21 cellular contexts compared by ENCODE assay signal in genomic region chr6:105043979-105044378, GRCh38.
A peak's percentile ranks its signal among the peaks of the same experiment; 100 is the strongest.
DNase-seq lines count a peak whose midpoint lies in the region; ATAC-seq, FAIRE-seq and TF ChIP-seq lines count a peak whose summit lies in the region.
"Had no signal": no experiment of that assay in that cellular context is flagged by ENCODE, and none has a peak within 500 bp of the region (broad histone marks: within the 10 kb centered on the region; RNA-seq: fewer than 3 reads in every experiment).

No MANE protein-coding gene starts in this region.

- H3K4me3 ChIP-seq in IMR-90 (ENCODE audit: insufficient read depth, low read depth, low read length) (no peak overlapping the region), SK-N-MC (no peak overlapping the region)
- H3K4me3 ChIP-seq: BLaER1, GM23248 had no signal

- TF ChIP-seq RAD21 in IMR-90 (IDR thresholded peaks at IDR 0.05; ENCODE audit: low read length): no peak

- no peak overlapping the region for H2BK15ac ChIP-seq in IMR-90 (ENCODE audit: low read depth, low read length)

- peaks cover 7% of the 10 kb centered on the region for H3K9me3 Mint-ChIP-seq in mesothelial cell of epicardium
- H3K9me3 Mint-ChIP-seq: CD4-positive, CD25-positive, alpha-beta regulatory T cell; CD8-positive, alpha-beta T cell had no signal

- CTCF ChIA-PET in IMR-90 (lab: Yijun Ruan, JAX): interaction anchor here (1.0 kb wide), 1 partner anchor 12 kb away, joined by 4 read pairs; no protein-coding TSS in a partner anchor

- H2BK5ac ChIP-seq in IMR-90 (ENCODE audit: low read depth, low read length, poor library complexity, severe bottlenecking): no peak overlapping the region

- ATAC-seq in IMR-90 (ENCODE audit: low read depth) (no peak), HG02678 (IDR thresholded peaks at IDR 0.05; ENCODE audit: unreplicated experiment) (no peak)
- ATAC-seq: CD8-positive, alpha-beta T cell had no signal

- no peak overlapping the region for H3K4me3 Mint-ChIP-seq in mesothelial cell of epicardium
- H3K4me3 Mint-ChIP-seq: B cell; CD4-positive, CD25-positive, alpha-beta regulatory T cell; CD8-positive, alpha-beta T cell had no signal

- no peak overlapping the region for H2AK5ac ChIP-seq in IMR-90 (ENCODE audit: low read depth, low read length)

- FAIRE-seq in urothelium cell line (lab: Jason Lieb, UNC): no peak
- FAIRE-seq: G401.6, GM12892, GM19239, H1 had no signal

- no TSS peak for BruUV-seq in IMR-90 (replicated peaks; lab: Mats Ljungman, UMichigan)

- no peaks in the 10 kb centered on the region for H3K9me1 ChIP-seq in IMR-90 (ENCODE audit: insufficient read depth, low read length)

- H3K14ac ChIP-seq in IMR-90 (replicated peaks; ENCODE audit: low read depth, low read length): no peak overlapping the region

- H4K5ac ChIP-seq in IMR-90 (ENCODE audit: low read depth, low read length): no peak overlapping the region

- no peaks in the 10 kb centered on the region for H3K79me1 ChIP-seq in IMR-90 (ENCODE audit: low read depth in 1 of 2, low read length in 2 of 2)

- peaks cover 18% of the 10 kb centered on the region for H3K4me1 Mint-ChIP-seq in mesothelial cell of epicardium
- H3K4me1 Mint-ChIP-seq: B cell; CD4-positive, CD25-positive, alpha-beta regulatory T cell had no signal

- H3K9me3 ChIP-seq in IMR-90 (ENCODE audit: control insufficient read depth, insufficient read depth, low read length): no peaks in the 10 kb centered on the region
- no peaks in the 10 kb centered on the region for H3K9me3 ChIP-seq in SK-N-MC (ENCODE audit: low read depth, low read length)
- H3K9me3 ChIP-seq: BLaER1, Caco-2 had no signal

- POLR2A ChIA-PET in IMR-90 (lab: Charles Lee; ENCODE audit: unreplicated experiment): no interaction called here

- peaks cover 19% of the 10 kb centered on the region for H3K36me3 Mint-ChIP-seq in mesothelial cell of epicardium
- H3K36me3 Mint-ChIP-seq: CD4-positive, CD25-positive, alpha-beta regulatory T cell; CD8-positive, alpha-beta T cell had no signal

- TF ChIP-seq CTCF in IMR-90 (conservative IDR thresholded peaks at IDR 0.05; ENCODE audit: low read depth, low read length) (no peak), mesothelial cell of epicardium (IDR thresholded peaks at IDR 0.05; ENCODE audit: unreplicated experiment) (no peak)

- no peak overlapping the region for H4K91ac ChIP-seq in IMR-90 (ENCODE audit: insufficient read depth, low read depth, low read length)

- no peak overlapping the region for H2BK20ac ChIP-seq in IMR-90 (ENCODE audit: low read depth, low read length)

- H4K20me1 ChIP-seq in IMR-90 (ENCODE audit: insufficient read depth, low read length): no peaks in the 10 kb centered on the region
- H4K20me1 ChIP-seq: BLaER1 had no signal

- no peak overlapping the region for H3K4me2 ChIP-seq in IMR-90 (ENCODE audit: low read depth, low read length)
- H3K4me2 ChIP-seq: BLaER1 had no signal

- no peak overlapping the region for H4K8ac ChIP-seq in IMR-90 (ENCODE audit: low read depth in 2 of 2, low read length in 2 of 2)

- H3K36me3 ChIP-seq in IMR-90 (ENCODE audit: control insufficient read depth, insufficient read depth, low read length): no peaks in the 10 kb centered on the region
- H3K36me3 ChIP-seq in SK-N-MC (ENCODE audit: insufficient read depth, low read length): peaks cover 12% of the 10 kb centered on the region
- H3K36me3 ChIP-seq: BLaER1 had no signal

- H3K27ac ChIP-seq in IMR-90 (ENCODE audit: insufficient read depth, low read length) (no peak overlapping the region), SK-N-MC (0 out of 2 replicates have a peak overlapping the region, but pooled peaks have one; percentile 9)
- H3K27ac ChIP-seq: BLaER1, C4-2B, GM23248 had no signal

- H3K56ac ChIP-seq in IMR-90 (ENCODE audit: extremely low read depth, insufficient read depth, low read length): no peak overlapping the region

- H2AFZ ChIP-seq in IMR-90 (replicated peaks; ENCODE audit: low read length, poor library complexity): no peak overlapping the region
- H2AFZ ChIP-seq: GM23248 had no signal

- WGBS in IMR-90 (ENCODE audit: extremely low coverage in 2 of 2, insufficient read length in 1 of 2), 2 experiments: no CpG with 5 or more reads among the region's 2 CpGs

- intact Hi-C loops in IMR-90 (cut with micrococcal nuclease): no loop called here

- no peak overlapping the region for H3K4ac ChIP-seq in IMR-90 (ENCODE audit: low read depth, low read length)

- no peaks in the 10 kb centered on the region for H3K27me3 Mint-ChIP-seq in mesothelial cell of epicardium (ENCODE audit: low read depth)

- no peak overlapping the region for H3K23ac ChIP-seq in IMR-90 (ENCODE audit: low read depth, low read length)

- no peak for TF ChIP-seq POLR2A in IMR-90 (IDR thresholded peaks at IDR 0.05; ENCODE audit: low read depth, low read length)

- in situ Hi-C loops in IMR-90 (cut with MboI; ENCODE audit: low sequenced_read_pairs): no loop called here

- no peak overlapping the region for H2BK120ac ChIP-seq in IMR-90 (ENCODE audit: low read depth, low read length)

- no peaks in the 10 kb centered on the region for H3K4me1 ChIP-seq in IMR-90 (ENCODE audit: control insufficient read depth, insufficient read depth, low read length)
- H3K4me1 ChIP-seq: BLaER1, Caco-2 had no signal

- H3K9ac ChIP-seq in IMR-90 (ENCODE audit: low read depth, low read length): no peak overlapping the region
- no peak overlapping the region for H3K9ac ChIP-seq in SK-N-MC (ENCODE audit: insufficient read length)
- H3K9ac ChIP-seq: BLaER1, GM23248 had no signal

- no peak overlapping the region for H2AK9ac ChIP-seq in IMR-90 (replicated peaks; ENCODE audit: low read depth, low read length, poor library complexity)

- no peak for DNase-seq in IMR-90
- DNase-seq in SK-N-MC (ENCODE audit: low read depth, low spot score): no peak
- no peak for DNase-seq in mesothelial cell of epicardium (ENCODE audit: low spot score in 2 of 2, unreplicated experiment in 2 of 2)
- no peak for DNase-seq in NCI-H2081 (lab: John Stamatoyannopoulos, UW)
- no peak for DNase-seq in urothelium cell line (ENCODE audit: low spot score)
- DNase-seq: Caco-2; CD4-positive, CD25-positive, alpha-beta regulatory T cell; CD8-positive, alpha-beta T cell; DMS153; DND-41; GM23248; H7; HCEC 1CT had no signal

- dilution Hi-C loops in IMR-90 (cut with HindIII; ENCODE audit: low sequenced_read_pairs, unreplicated experiment): no loop called here

- H3K18ac ChIP-seq in IMR-90 (ENCODE audit: low read depth, low read length): no peak overlapping the region

- no peaks in the 10 kb centered on the region for H3K27me3 ChIP-seq in IMR-90 (ENCODE audit: control insufficient read depth, insufficient read depth, low read length)
- H3K27me3 ChIP-seq: BLaER1 had no signal

- H3K27ac Mint-ChIP-seq in mesothelial cell of epicardium: peak overlapping the region; percentile 34
- H3K27ac Mint-ChIP-seq: B cell; CD4-positive, CD25-positive, alpha-beta regulatory T cell; CD8-positive, alpha-beta T cell had no signal

TF ChIP-seq in IMR-90, 13 proteins besides CTCF, POLR2A, EP300 and RAD21:
- TF ChIP-seq MAFK (IDR thresholded peaks at IDR 0.05; ENCODE audit: low read depth, low read length) (peak; percentile 78), RFX5 (IDR thresholded peaks at IDR 0.05; ENCODE audit: low read depth, low read length) (no peak)
